Comparison of ENCODE assay signal across 24 cellular contexts in genomic region chr18:8081267-8081666, GRCh38.
"Had no signal": no experiment of that assay in that cellular context is flagged by ENCODE, and none has a peak within 500 bp of the region (broad histone marks: within the 10 kb centered on the region; RNA-seq: fewer than 3 reads in every experiment).

No MANE protein-coding gene starts in this region.

- H3K4me3 ChIP-seq: body of pancreas, spleen, testis had no signal

- H3K27me3 ChIP-seq: body of pancreas, foreskin keratinocyte, spleen, testis had no signal

- H3K4me1 Mint-ChIP-seq: activated CD4-positive, alpha-beta T cell treated with anti-CD3 and anti-CD28 coated beads, Interleukin-2, amount 10 ng/mL, durations not matched to agents 7 days and 5 days; activated CD8-positive, alpha-beta memory T cell treated with anti-CD3 and anti-CD28 coated beads, Interleukin-2, amount 10 ng/mL, durations not matched to agents 7 days and 5 days; activated naive CD4-positive, alpha-beta T cell treated with anti-CD3 and anti-CD28 coated beads, Interleukin-2, amount 50 U/mL, for 24 hours; natural killer cell had no signal

- H3K9me3 Mint-ChIP-seq: activated CD4-positive, alpha-beta T cell treated with anti-CD3 and anti-CD28 coated beads, Interleukin-2, amount 10 ng/mL, durations not matched to agents 7 days and 5 days; activated CD8-positive, alpha-beta T cell treated with anti-CD3 and anti-CD28 coated beads for 36 hours; activated naive CD4-positive, alpha-beta T cell treated with anti-CD3 and anti-CD28 coated beads, Interleukin-2, amount 50 U/mL, for 24 hours; activated T-helper 1 cell treated with anti-CD3 and anti-CD28 coated beads, Interleukin-12 subunit alpha, Interleukin-12 subunit beta, Interleukin-2, Interleukin-4 antibody, amounts not matched to agents 30 ng/mL and 10 ng/mL and 1 ng/mL, durations not matched to agents 14 hours and 24 hours and 36 hours had no signal

- H3K36me3 ChIP-seq: WERI-Rb-1 had no signal

- H3K4me3 Mint-ChIP-seq: activated CD4-positive, alpha-beta T cell treated with anti-CD3 and anti-CD28 coated beads, Interleukin-2, amount 10 ng/mL, durations not matched to agents 7 days and 5 days; activated CD8-positive, alpha-beta memory T cell treated with anti-CD3 and anti-CD28 coated beads, Interleukin-2, amount 10 ng/mL, durations not matched to agents 7 days and 5 days; activated CD8-positive, alpha-beta T cell treated with anti-CD3 and anti-CD28 coated beads for 36 hours; activated naive CD4-positive, alpha-beta T cell treated with anti-CD3 and anti-CD28 coated beads, Interleukin-2, amount 50 U/mL, for 24 hours; activated T-helper 1 cell treated with anti-CD3 and anti-CD28 coated beads, Interleukin-12 subunit alpha, Interleukin-12 subunit beta, Interleukin-2, Interleukin-4 antibody, amounts not matched to agents 30 ng/mL and 10 ng/mL and 1 ng/mL, durations not matched to agents 14 hours and 24 hours and 36 hours; natural killer cell had no signal

- H3K27ac ChIP-seq: body of pancreas, foreskin keratinocyte, spleen, testis, WERI-Rb-1 had no signal

- H3K36me3 Mint-ChIP-seq: activated CD8-positive, alpha-beta memory T cell treated with anti-CD3 and anti-CD28 coated beads, Interleukin-2, amount 10 ng/mL, durations not matched to agents 7 days and 5 days; activated naive CD4-positive, alpha-beta T cell treated with anti-CD3 and anti-CD28 coated beads, Interleukin-2, amount 50 U/mL, for 24 hours; natural killer cell had no signal

- H3K9me3 ChIP-seq: body of pancreas, spleen, testis had no signal

- H3K4me1 ChIP-seq: body of pancreas, foreskin keratinocyte, spleen, testis had no signal

- H3K27me3 Mint-ChIP-seq: activated CD4-positive, alpha-beta T cell treated with anti-CD3 and anti-CD28 coated beads, Interleukin-2, amount 10 ng/mL, durations not matched to agents 7 days and 5 days; activated CD8-positive, alpha-beta memory T cell treated with anti-CD3 and anti-CD28 coated beads, Interleukin-2, amount 10 ng/mL, durations not matched to agents 7 days and 5 days; activated CD8-positive, alpha-beta T cell treated with anti-CD3 and anti-CD28 coated beads for 36 hours; activated naive CD4-positive, alpha-beta T cell treated with anti-CD3 and anti-CD28 coated beads, Interleukin-2, amount 50 U/mL, for 24 hours; progenitor cell of endocrine pancreas had no signal

- H3K27ac Mint-ChIP-seq: activated CD4-positive, alpha-beta T cell treated with anti-CD3 and anti-CD28 coated beads, Interleukin-2, amount 10 ng/mL, durations not matched to agents 7 days and 5 days; activated CD8-positive, alpha-beta memory T cell treated with anti-CD3 and anti-CD28 coated beads, Interleukin-2, amount 10 ng/mL, durations not matched to agents 7 days and 5 days; activated CD8-positive, alpha-beta T cell treated with anti-CD3 and anti-CD28 coated beads for 36 hours; activated naive CD4-positive, alpha-beta T cell treated with anti-CD3 and anti-CD28 coated beads, Interleukin-2, amount 50 U/mL, for 24 hours; activated T-helper 1 cell treated with anti-CD3 and anti-CD28 coated beads, Interleukin-12 subunit alpha, Interleukin-12 subunit beta, Interleukin-2, Interleukin-4 antibody, amounts not matched to agents 30 ng/mL and 10 ng/mL and 1 ng/mL, durations not matched to agents 14 hours and 24 hours and 36 hours; natural killer cell; progenitor cell of endocrine pancreas had no signal

- DNase-seq: activated CD4-positive, alpha-beta T cell treated with anti-CD3 and anti-CD28 coated beads, Interleukin-2, amount 10 ng/mL, durations not matched to agents 7 days and 5 days; activated CD4-positive, CD25-positive, alpha-beta regulatory T cell treated with anti-CD3 and anti-CD28 coated beads, Interleukin-2, amount 50 U/mL, for 72 hours; activated CD8-positive, alpha-beta memory T cell treated with anti-CD3 and anti-CD28 coated beads, Interleukin-2, amount 10 ng/mL, durations not matched to agents 7 days and 5 days; activated CD8-positive, alpha-beta T cell treated with anti-CD3 and anti-CD28 coated beads for 36 hours; activated gamma-delta T cell treated with Interleukin-2 at 50 U/mL for 16 hours; activated T-cell treated with anti-CD3 and anti-CD28 coated beads for 4 hours; anterior cingulate cortex; body of pancreas; caudate nucleus; dermis blood vessel endothelial cell; effector CD8-positive, alpha-beta T cell; foreskin keratinocyte; kidney; midbrain; natural killer cell; retina; spleen; stimulated activated CD4-positive, alpha-beta T cell treated with anti-CD3 and anti-CD28 coated beads, Interleukin-4, amount 100 ng/mL, for 1 hour; stimulated activated naive CD4-positive, alpha-beta T cell; testis; WERI-Rb-1 had no signal

- ATAC-seq: activated CD8-positive, alpha-beta memory T cell treated with anti-CD3 and anti-CD28 coated beads, Interleukin-2, amount 10 ng/mL, durations not matched to agents 7 days and 5 days; activated CD8-positive, alpha-beta T cell treated with anti-CD3 and anti-CD28 coated beads for 36 hours; body of pancreas; foreskin keratinocyte; natural killer cell had no signal
